ENCODE assay signal across 8 cellular contexts in the genomic region with DNA sequence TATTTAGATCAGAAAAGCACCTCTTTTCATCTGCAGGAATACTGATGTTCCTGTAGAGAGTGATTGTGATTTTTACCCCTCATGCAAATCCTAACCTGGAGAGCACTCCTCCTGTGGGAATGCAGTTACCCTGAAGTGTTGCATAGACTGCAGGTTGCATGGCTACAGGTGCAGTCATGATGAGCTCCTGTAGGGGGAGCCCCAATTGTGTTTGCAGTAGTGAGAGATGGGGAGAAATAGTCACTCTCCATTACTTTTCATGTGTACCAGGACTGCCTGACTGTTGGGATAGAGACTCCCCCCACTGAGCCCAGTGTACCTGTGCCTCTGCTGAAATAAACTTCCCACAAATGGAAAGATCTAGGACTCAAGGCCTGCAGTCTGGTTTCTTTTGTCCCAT.
DNase-seq lines count a peak whose midpoint lies in the region; ATAC-seq and TF ChIP-seq lines count a peak whose summit lies in the region.

No MANE protein-coding gene starts in this region.

- H3K4me3 ChIP-seq in AG10803 (ENCODE audit: low read length), result no peak overlapping the region
- no peak overlapping the region for H3K4me3 ChIP-seq in GM12875 (ENCODE audit: low read depth, low read length)
- H3K4me3 ChIP-seq in colonic mucosa, result no peak overlapping the region
- no peak overlapping the region for H3K4me3 ChIP-seq in osteoblast (ENCODE audit: insufficient read depth, low read length)

- TF ChIP-seq CTCF in AG10803 (conservative IDR thresholded peaks at IDR 0.05; ENCODE audit: low read length) (peak; percentile 80), GM12875 (IDR thresholded peaks at IDR 0.05; ENCODE audit: borderline replicate concordance, insufficient read depth, low read depth, low read length) (peak; percentile 84), colonic mucosa (IDR thresholded peaks at IDR 0.05) (peak; percentile 30), osteoblast (IDR thresholded peaks at IDR 0.05; ENCODE audit: extremely low read depth, low read depth, low read length) (peak; percentile 49)

- DNase-seq in AG10803 (ENCODE audit: low read depth), result peak; percentile 30
- peak; percentile 25 for DNase-seq in NCI-H226
- peak; percentile 22 for DNase-seq in colonic mucosa
- DNase-seq in osteoblast (ENCODE audit: insufficient read length, low spot score, missing footprints), result no peak
- no peak for DNase-seq in occipital lobe (lab: John Stamatoyannopoulos, UW)
- no peak for DNase-seq in NCI-H146 (lab: John Stamatoyannopoulos, UW)

- H3K4me1 ChIP-seq in colonic mucosa (no peaks in the 10 kb centered on the region), osteoblast (ENCODE audit: insufficient read depth, low read length) (no peaks in the 10 kb centered on the region)

- H3K79me2 ChIP-seq in osteoblast (ENCODE audit: insufficient read depth, low read length), result no peaks in the 10 kb centered on the region

- H2AFZ ChIP-seq in osteoblast (ENCODE audit: low read length), result no peak overlapping the region

- H3K27me3 ChIP-seq in colonic mucosa (no peaks in the 10 kb centered on the region), osteoblast (ENCODE audit: insufficient read depth, low read length) (no peaks in the 10 kb centered on the region)

- H3K9ac ChIP-seq in colonic mucosa (ENCODE audit: low read depth in 2 of 2, low read length in 2 of 2), result no peak overlapping the region

- intact Hi-C loops in colonic mucosa (cut with DNase I), result loop anchor here (10.0 kb wide), 1 partner anchor 1141 kb away; the partner anchor contains the start of gene TMTC2

- H3K4me2 ChIP-seq in osteoblast (ENCODE audit: insufficient read depth, low read length), result no peak overlapping the region

- ATAC-seq in HG02610 (IDR thresholded peaks at IDR 0.05; ENCODE audit: unreplicated experiment), result peak; percentile 92

- H3K9me3 ChIP-seq in colonic mucosa (no peaks in the 10 kb centered on the region), osteoblast (ENCODE audit: low read depth, low read length) (no peaks in the 10 kb centered on the region)

- no peak overlapping the region for H3K27ac ChIP-seq in colonic mucosa
- H3K27ac ChIP-seq in osteoblast (ENCODE audit: low read depth, low read length), result no peak overlapping the region

- no peaks in the 10 kb centered on the region for H4K20me1 ChIP-seq in osteoblast (ENCODE audit: insufficient read depth, low read length)

- H3K36me3 ChIP-seq in colonic mucosa (no peaks in the 10 kb centered on the region), osteoblast (ENCODE audit: insufficient read depth, low read length) (no peaks in the 10 kb centered on the region)

Comparison
In these comparisons a context has a peak if more than half of its experiments do, and no peak if none do; other contexts are left out.
1. DNase-seq: peak in AG10803 (single experiment), NCI-H226 (single experiment) and colonic mucosa (single experiment); none in osteoblast (single experiment), occipital lobe (single experiment) and NCI-H146 (single experiment).
2. CTCF ChIP-seq: peak in every context shown above with its lines; median percentile 84 in GM12875; 80 in AG10803; 49 in osteoblast; 30 in colonic mucosa.